Comparison of ENCODE assay signal across 8 cellular contexts in the genomic region with DNA sequence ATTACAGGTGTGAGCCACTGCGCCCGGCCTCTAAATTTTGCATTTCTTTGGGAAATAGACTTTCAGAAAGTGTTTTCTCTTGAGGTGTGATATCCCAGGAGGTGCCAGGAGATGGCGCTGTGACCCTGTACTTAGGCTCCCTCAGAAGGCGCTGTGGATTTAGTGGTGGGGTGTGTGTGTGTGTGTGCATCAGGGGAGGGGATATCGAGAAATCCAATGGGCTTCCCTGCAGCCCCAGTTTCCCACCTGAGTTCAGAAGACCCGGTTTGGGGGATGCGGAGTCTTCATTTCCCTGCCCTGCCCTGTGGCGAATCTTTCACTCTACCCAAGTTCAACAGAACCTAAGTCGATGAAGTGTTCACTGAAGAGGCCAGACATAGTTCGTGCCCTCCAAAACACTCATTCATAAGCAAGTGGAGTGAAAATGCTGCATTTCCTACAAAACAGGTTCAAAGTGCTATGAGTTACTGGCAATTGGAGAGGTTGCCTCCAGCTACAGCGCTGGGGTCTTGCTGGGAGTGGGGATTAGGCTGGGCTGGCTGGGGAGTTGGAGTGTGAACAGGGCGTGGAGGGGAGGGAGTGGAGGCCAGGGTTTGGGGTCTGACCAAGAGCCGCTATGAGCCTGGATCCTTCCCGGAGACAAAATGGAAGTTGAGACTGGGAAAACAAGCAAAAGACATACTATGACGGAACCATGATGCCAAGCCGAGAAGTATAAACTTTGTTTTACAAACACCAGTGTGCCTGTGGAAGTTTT.
DNase-seq lines count a peak whose midpoint lies in the region; ATAC-seq and TF ChIP-seq lines count a peak whose summit lies in the region.

No MANE protein-coding gene starts in this region.

- TF ChIP-seq CTCF in GM10248 (IDR thresholded peaks at IDR 0.05; ENCODE audit: control extremely low read depth, extremely low read depth, low read depth, missing control alignments): peak; percentile 88

- H3K9ac ChIP-seq in iPS-15b (ENCODE audit: low read depth, low read length): no peak overlapping the region

- peaks cover 57% of the 10 kb centered on the region for H3K27me3 ChIP-seq in iPS-15b (ENCODE audit: control insufficient read depth, insufficient read depth, low read length)

- POLR2A ChIA-PET in GM10248 (lab: Yijun Ruan, JAX): no interaction called here

- ATAC-seq in GM19452 (IDR thresholded peaks at IDR 0.05; ENCODE audit: unreplicated experiment): no peak
- ATAC-seq in HG03175 (IDR thresholded peaks at IDR 0.05; ENCODE audit: unreplicated experiment): no peak

- H3K4me1 ChIP-seq in iPS-15b (ENCODE audit: control insufficient read depth, insufficient read depth, low read length): peaks cover 15% of the 10 kb centered on the region

- DNase-seq in GM10248 (ENCODE audit: extremely low spot score): peak; percentile 65
- peak; percentile 51 for DNase-seq in MV-4-11 (lab: John Stamatoyannopoulos, UW)
- DNase-seq in T-helper 2 cell: peak; percentile 29 to 61 (median 54)
- DNase-seq in anterior cingulate cortex (lab: John Stamatoyannopoulos, UW): peak in 35 of 58 donors; percentile 4 to 69 (median 25)
- peak; percentile 31 to 56 (median 48) for DNase-seq in stimulated activated CD4-positive, alpha-beta T cell treated with anti-CD3 and anti-CD28 coated beads, Interleukin-12 subunit alpha, Interleukin-12 subunit beta, amount 100 ng/mL, for 48 hours (ENCODE audit: low read depth in 2 of 3, low spot score in 1 of 3)

- CTCF ChIA-PET in GM10248 (lab: Yijun Ruan, JAX): interaction anchor here (0.7 to 6.4 kb wide), 35 partner anchors 10 to 677 kb away, joined by 3 to 89 read pairs (median 4); partner anchors contain the start of genes CDK5R2 and TTLL4

- H3K9me3 ChIP-seq in iPS-15b (ENCODE audit: control insufficient read depth, insufficient read depth, low read length): no peaks in the 10 kb centered on the region

- H3K36me3 ChIP-seq in iPS-15b (ENCODE audit: control insufficient read depth, insufficient read depth, low read length): no peaks in the 10 kb centered on the region

- H3K4me3 ChIP-seq in iPS-15b (ENCODE audit: low read depth, low read length): peak overlapping the region; percentile 30
